ENCODE assay signal across 1 cellular context in the genomic region with DNA sequence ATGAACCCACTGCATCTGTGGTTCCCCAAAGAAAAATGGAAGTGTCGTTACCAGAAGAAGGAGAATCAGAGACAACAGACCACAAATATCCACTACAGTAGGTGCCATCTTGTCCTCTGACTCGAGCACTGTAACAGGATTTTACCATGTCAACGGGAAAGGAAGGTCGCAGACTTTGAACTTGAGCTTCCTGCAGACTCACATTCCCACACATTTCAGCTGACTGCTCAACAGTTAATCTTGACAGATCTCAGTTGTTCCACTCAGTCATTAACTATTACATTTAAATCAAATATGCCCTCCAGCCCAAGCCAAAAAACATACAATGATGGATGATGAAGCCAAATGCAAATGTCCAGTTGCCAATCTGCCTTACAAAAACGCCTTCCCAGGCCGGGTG.
TF ChIP-seq lines count a peak whose summit lies in the region.

No MANE protein-coding gene starts in this region.

TF ChIP-seq in IMR-90, 13 proteins besides CTCF, POLR2A, EP300 and RAD21 (continued from another document):
- TF ChIP-seq BHLHE40 (IDR thresholded peaks at IDR 0.05; ENCODE audit: low read depth, low read length) (no peak), RFX5 (IDR thresholded peaks at IDR 0.05; ENCODE audit: low read depth, low read length) (no peak), MAZ (IDR thresholded peaks at IDR 0.05; ENCODE audit: borderline replicate concordance, low read depth, low read length) (no peak), CEBPB (IDR thresholded peaks at IDR 0.05; ENCODE audit: low read depth, low read length) (no peak), NFE2L2 (IDR thresholded peaks at IDR 0.05; ENCODE audit: low read depth, low read length) (no peak), SMC3 (IDR thresholded peaks at IDR 0.05; ENCODE audit: low read depth, low read length) (no peak), MAFK (IDR thresholded peaks at IDR 0.05; ENCODE audit: low read depth, low read length) (no peak)
- TF ChIP-seq, protein P1, sequence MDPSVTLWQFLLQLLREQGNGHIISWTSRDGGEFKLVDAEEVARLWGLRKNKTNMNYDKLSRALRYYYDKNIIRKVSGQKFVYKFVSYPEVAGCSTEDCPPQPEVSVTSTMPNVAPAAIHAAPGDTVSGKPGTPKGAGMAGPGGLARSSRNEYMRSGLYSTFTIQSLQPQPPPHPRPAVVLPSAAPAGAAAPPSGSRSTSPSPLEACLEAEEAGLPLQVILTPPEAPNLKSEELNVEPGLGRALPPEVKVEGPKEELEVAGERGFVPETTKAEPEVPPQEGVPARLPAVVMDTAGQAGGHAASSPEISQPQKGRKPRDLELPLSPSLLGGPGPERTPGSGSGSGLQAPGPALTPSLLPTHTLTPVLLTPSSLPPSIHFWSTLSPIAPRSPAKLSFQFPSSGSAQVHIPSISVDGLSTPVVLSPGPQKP (IDR thresholded peaks at IDR 0.05; ENCODE audit: borderline replicate concordance, low read depth, low read length), result no peak
- TF ChIP-seq, protein P2, sequence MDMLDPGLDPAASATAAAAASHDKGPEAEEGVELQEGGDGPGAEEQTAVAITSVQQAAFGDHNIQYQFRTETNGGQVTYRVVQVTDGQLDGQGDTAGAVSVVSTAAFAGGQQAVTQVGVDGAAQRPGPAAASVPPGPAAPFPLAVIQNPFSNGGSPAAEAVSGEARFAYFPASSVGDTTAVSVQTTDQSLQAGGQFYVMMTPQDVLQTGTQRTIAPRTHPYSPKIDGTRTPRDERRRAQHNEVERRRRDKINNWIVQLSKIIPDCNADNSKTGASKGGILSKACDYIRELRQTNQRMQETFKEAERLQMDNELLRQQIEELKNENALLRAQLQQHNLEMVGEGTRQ (IDR thresholded peaks at IDR 0.05; ENCODE audit: low read depth, low read length), result no peak
